In the genomic region with DNA sequence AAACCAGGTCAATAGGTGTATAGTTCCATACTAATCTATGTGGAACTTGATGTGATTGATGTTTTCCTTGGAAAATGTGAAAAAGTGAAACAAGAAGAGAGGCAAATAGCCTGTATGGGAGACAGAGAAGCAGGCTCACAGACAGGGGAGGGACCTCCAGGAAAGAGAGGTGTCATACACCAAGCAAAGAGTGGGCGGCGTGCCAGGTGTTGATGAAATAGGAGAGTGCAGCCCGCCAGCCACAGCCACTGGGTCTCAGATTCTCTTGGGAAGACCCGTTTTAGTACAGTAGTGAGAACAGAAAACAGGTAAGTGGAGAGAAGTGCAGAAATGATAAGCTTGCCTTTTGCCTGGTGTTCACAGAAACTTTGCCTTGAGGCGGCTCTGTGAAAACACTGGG, we compare ENCODE assay signal across 11 cellular contexts.
DNase-seq lines count a peak whose midpoint lies in the region; ATAC-seq and TF ChIP-seq lines count a peak whose summit lies in the region.
"Had no signal": no experiment of that assay in that cellular context is flagged by ENCODE, and none has a peak within 500 bp of the region (broad histone marks: within the 10 kb centered on the region; RNA-seq: fewer than 3 reads in every experiment).

No MANE protein-coding gene starts in this region.

- H3K27me3 ChIP-seq in right atrium auricular region = no peaks in the 10 kb centered on the region
- H3K27me3 ChIP-seq: neutrophil had no signal

- no peaks in the 10 kb centered on the region for H3K9me3 ChIP-seq in right atrium auricular region
- H3K9me3 ChIP-seq: neutrophil had no signal

- no peak for TF ChIP-seq CTCF in right atrium auricular region (IDR thresholded peaks at IDR 0.05)
- no peak for TF ChIP-seq CTCF in epithelial cell of esophagus (IDR thresholded peaks at IDR 0.05; ENCODE audit: insufficient read depth, low read depth, low read length, missing control alignments)

- intact Hi-C loops in Right ventricle myocardium inferior (cut with DNase I) = loop anchor here (5.0 to 10.0 kb wide), 3 partner anchors 245 to 578 kb away; partner anchors contain the start of gene TSHZ1

- H3K4me1 ChIP-seq in right atrium auricular region = no peaks in the 10 kb centered on the region

- DNase-seq in Right ventricle myocardium inferior (ENCODE audit: missing footprints) = peak; percentile 74
- DNase-seq in right atrium auricular region (ENCODE audit: low spot score) = no peak
- peak; percentile 93 for DNase-seq in NCI-H345 (lab: John Stamatoyannopoulos, UW)
- DNase-seq in epithelial cell of esophagus (ENCODE audit: low read depth) = peak; percentile 35
- no peak for DNase-seq in occipital lobe (lab: John Stamatoyannopoulos, UW)
- DNase-seq: activated T-cell treated with anti-CD3 and anti-CD28 coated beads for 4 hours, caudate nucleus had no signal

- H3K27ac ChIP-seq in right atrium auricular region = no peak overlapping the region
- H3K27ac ChIP-seq: neutrophil had no signal

- H3K36me3 ChIP-seq in right atrium auricular region = no peaks in the 10 kb centered on the region
- H3K36me3 ChIP-seq: neutrophil had no signal

- H3K4me3 ChIP-seq in right atrium auricular region = no peak overlapping the region
- H3K4me3 ChIP-seq in epithelial cell of esophagus (ENCODE audit: low read length) = no peak overlapping the region

- ATAC-seq in Right ventricle myocardium inferior = no peak
- no peak for ATAC-seq in GM21723 (IDR thresholded peaks at IDR 0.05; ENCODE audit: unreplicated experiment)
- no peak for ATAC-seq in HG03095 (IDR thresholded peaks at IDR 0.05; ENCODE audit: unreplicated experiment)
- ATAC-seq in GM19395 (IDR thresholded peaks at IDR 0.05; ENCODE audit: unreplicated experiment) = no peak

Comparison
In these comparisons a context has a peak if more than half of its experiments do, and no peak if none do; other contexts are left out.
1. DNase-seq: peak in Right ventricle myocardium inferior (single experiment), NCI-H345 (single experiment) and epithelial cell of esophagus (single experiment); none in right atrium auricular region (single experiment) and occipital lobe (single experiment).